Comparison of ENCODE assay signal across 21 cellular contexts in genomic region chr14:92695562-92695961, GRCh38.
"Had no signal": no experiment of that assay in that cellular context is flagged by ENCODE, and none has a peak within 500 bp of the region (broad histone marks: within the 10 kb centered on the region; RNA-seq: fewer than 3 reads in every experiment).

No MANE protein-coding gene starts in this region.

- H3K9me3 ChIP-seq: adrenal gland, Peyer's patch, SJCRH30, SK-N-SH had no signal

- H3K27me3 Mint-ChIP-seq: activated B cell treated with CpG ODN at 0.5 μM for 24 hours; activated CD8-positive, alpha-beta T cell treated with anti-CD3 and anti-CD28 coated beads for 36 hours had no signal

- ATAC-seq: activated CD8-positive, alpha-beta T cell treated with anti-CD3 and anti-CD28 coated beads for 36 hours had no signal

- H3K4me1 ChIP-seq: SJCRH30 had no signal

- H3K27me3 ChIP-seq: adrenal gland, Peyer's patch, SJCRH30 had no signal

- H3K4me3 Mint-ChIP-seq: activated CD8-positive, alpha-beta T cell treated with anti-CD3 and anti-CD28 coated beads for 36 hours; activated naive CD8-positive, alpha-beta T cell treated with anti-CD3 and anti-CD28 coated beads, Interleukin-2, amount 10 ng/mL, durations not matched to agents 7 days and 5 days had no signal

- H3K36me3 Mint-ChIP-seq: activated naive CD8-positive, alpha-beta T cell treated with anti-CD3 and anti-CD28 coated beads, Interleukin-2, amount 10 ng/mL, durations not matched to agents 7 days and 5 days had no signal

- H3K36me3 ChIP-seq: adrenal gland, Peyer's patch, SJCRH30 had no signal

- H3K27ac Mint-ChIP-seq: activated CD8-positive, alpha-beta T cell treated with anti-CD3 and anti-CD28 coated beads for 36 hours; activated naive CD8-positive, alpha-beta T cell treated with anti-CD3 and anti-CD28 coated beads, Interleukin-2, amount 10 ng/mL, durations not matched to agents 7 days and 5 days had no signal

- H3K9me3 Mint-ChIP-seq: activated B cell treated with CpG ODN at 0.5 μM for 24 hours; activated CD8-positive, alpha-beta T cell treated with anti-CD3 and anti-CD28 coated beads for 36 hours; activated naive CD8-positive, alpha-beta T cell treated with anti-CD3 and anti-CD28 coated beads, Interleukin-2, amount 10 ng/mL, durations not matched to agents 7 days and 5 days had no signal

- H3K4me3 ChIP-seq: adrenal gland, Peyer's patch, SJCRH30 had no signal

- DNase-seq: activated B cell treated with CpG ODN at 0.5 μM for 24 hours; activated CD4-positive, alpha-beta T cell treated with anti-CD3 and anti-CD28 coated beads for 1 hour; activated CD4-positive, alpha-beta T cell treated with anti-CD3 and anti-CD28 coated beads, Interleukin-2, amount 50 U/mL, for 1 hour; activated CD8-positive, alpha-beta memory T cell treated with anti-CD3 and anti-CD28 coated beads, Interleukin-2, amount 50 U/mL, for 4 hours; activated CD8-positive, alpha-beta T cell treated with anti-CD3 and anti-CD28 coated beads for 36 hours; activated effector memory CD4-positive, alpha-beta T cell treated with Interleukin-2 at 50 U/mL for 16 hours; activated naive CD4-positive, alpha-beta T cell treated with Interleukin-2 at 50 U/mL for 16 hours; activated naive CD8-positive, alpha-beta T cell treated with anti-CD3 and anti-CD28 coated beads, Interleukin-2, amount 10 ng/mL, durations not matched to agents 7 days and 5 days; adrenal gland; anterior cingulate cortex; KG1; NCI-H1048; NCI-H146; NCI-H187 treated with DMSO at 0.1 percent for 48 hours; NCI-H2081 treated with DMSO at 0.1 percent for 48 hours; NCI-H446; NCI-H524; Peyer's patch; Right ventricle myocardium superior; SJCRH30; SK-N-SH had no signal
